ENCODE assay signal across 12 cellular contexts in the genomic region with DNA sequence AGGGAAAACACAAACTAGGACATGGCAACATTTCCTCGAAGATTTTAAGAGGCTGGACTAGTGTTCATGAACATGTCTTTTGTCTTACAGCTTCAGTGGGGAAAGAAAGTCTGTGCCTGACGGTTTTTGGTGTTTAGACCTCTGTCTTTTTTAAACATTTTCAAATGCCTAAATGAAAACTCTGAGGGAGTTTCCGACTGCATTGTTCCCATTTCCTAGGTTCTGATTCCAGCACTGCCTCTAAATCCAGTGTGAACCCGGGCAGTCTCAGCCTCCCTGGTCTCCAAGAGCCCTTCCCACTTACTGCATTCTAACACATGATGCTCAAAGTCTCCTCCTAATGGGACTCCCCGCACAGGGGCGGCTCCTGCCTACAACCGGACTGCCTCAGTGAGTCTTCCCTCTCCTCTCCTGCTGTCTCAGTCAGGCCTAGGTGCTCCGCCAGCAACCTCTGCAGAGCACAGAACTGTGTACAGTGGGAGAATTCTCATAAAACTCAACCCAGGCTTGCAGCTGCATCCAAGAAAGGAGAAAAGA. TPM values are rescaled to one million over a fixed set of nuclear protein-coding genes. Genes with fewer than 3 reads are reported as not detected.
DNase-seq lines count a peak whose midpoint lies in the region; ATAC-seq, FAIRE-seq and TF ChIP-seq lines count a peak whose summit lies in the region.
"Had no signal": no experiment of that assay in that cellular context is flagged by ENCODE, and none has a peak within 500 bp of the region (broad histone marks: within the 10 kb centered on the region; RNA-seq: fewer than 3 reads in every experiment).

No MANE protein-coding gene starts in this region.

- DNase-seq in CD4-positive, alpha-beta memory T cell = no peak
- DNase-seq in activated CD4-positive, alpha-beta memory T cell treated with anti-CD3 and anti-CD28 coated beads, Interleukin-2, amount 10 ng/mL, durations not matched to agents 7 days and 5 days = no peak
- DNase-seq in GM12891 (ENCODE audit: insufficient read length, low spot score) (no peak), GM19238 (ENCODE audit: insufficient read length, low spot score) (no peak)
- DNase-seq: NCI-H774 had no signal

- no peaks in the 10 kb centered on the region for H3K27me3 ChIP-seq in CD4-positive, alpha-beta memory T cell (ENCODE audit: insufficient read depth, low read length)
- no peaks in the 10 kb centered on the region for H3K27me3 ChIP-seq in gastroesophageal sphincter
- no peaks in the 10 kb centered on the region for H3K27me3 ChIP-seq in rectal smooth muscle tissue (ENCODE audit: control insufficient read depth, insufficient read depth, low read length)

- no peaks in the 10 kb centered on the region for H3K9me3 ChIP-seq in CD4-positive, alpha-beta memory T cell (ENCODE audit: control insufficient read depth in 1 of 2, low read length in 2 of 2)
- H3K9me3 ChIP-seq in gastroesophageal sphincter = no peaks in the 10 kb centered on the region

- peaks cover 15 to 21% of the 10 kb centered on the region in 2 donors for H3K36me3 Mint-ChIP-seq in CD4-positive, alpha-beta memory T cell
- H3K36me3 Mint-ChIP-seq in activated CD4-positive, alpha-beta memory T cell treated with anti-CD3 and anti-CD28 coated beads, Interleukin-2, amount 10 ng/mL, durations not matched to agents 7 days and 5 days (ENCODE audit: low read depth) = peaks cover 58% of the 10 kb centered on the region

- FAIRE-seq in GM12891 (lab: Jason Lieb, UNC) = no peak
- FAIRE-seq: TTC549 had no signal

- peaks cover 100% of the 10 kb centered on the region for H3K4me1 ChIP-seq in CD4-positive, alpha-beta memory T cell (ENCODE audit: insufficient read depth, low read length)
- H3K4me1 ChIP-seq in gastroesophageal sphincter = peaks cover 0 to 89% (median 46%) of the 10 kb centered on the region in 3 donors
- peaks cover 19% of the 10 kb centered on the region for H3K4me1 ChIP-seq in rectal smooth muscle tissue (ENCODE audit: control insufficient read depth, insufficient read depth, low read length)

- peaks cover 82 to 100% (median 94%) of the 10 kb centered on the region in 4 donors for H3K4me1 Mint-ChIP-seq in CD4-positive, alpha-beta memory T cell
- peaks cover 96% of the 10 kb centered on the region for H3K4me1 Mint-ChIP-seq in activated CD4-positive, alpha-beta memory T cell treated with anti-CD3 and anti-CD28 coated beads, Interleukin-2, amount 10 ng/mL, durations not matched to agents 7 days and 5 days

- H3K27ac Mint-ChIP-seq in CD4-positive, alpha-beta memory T cell = peak overlapping the region; percentile 86 to 98 (median 94)
- H3K27ac Mint-ChIP-seq in activated CD4-positive, alpha-beta memory T cell treated with anti-CD3 and anti-CD28 coated beads, Interleukin-2, amount 10 ng/mL, durations not matched to agents 7 days and 5 days = peak overlapping the region; percentile 91
- H3K27ac Mint-ChIP-seq: memory B cell had no signal

- peak overlapping the region in 7 of 8 donors; percentile 4 to 86 (median 74) for H3K4me3 Mint-ChIP-seq in CD4-positive, alpha-beta memory T cell
- H3K4me3 Mint-ChIP-seq in activated CD4-positive, alpha-beta memory T cell treated with anti-CD3 and anti-CD28 coated beads, Interleukin-2, amount 10 ng/mL, durations not matched to agents 7 days and 5 days = no peak overlapping the region
- H3K4me3 Mint-ChIP-seq: memory B cell had no signal

- ATAC-seq in gastroesophageal sphincter = peak; percentile 22
- ATAC-seq in GM19467 (IDR thresholded peaks at IDR 0.05; ENCODE audit: unreplicated experiment) = no peak
- ATAC-seq in GM21447 (IDR thresholded peaks at IDR 0.05; ENCODE audit: unreplicated experiment) = no peak

- POLR2A ChIA-PET in CD4-positive, alpha-beta memory T cell (lab: Charles Lee; ENCODE audit: partially characterized antibody) = interaction anchor here (0.9 to 32.5 kb wide), 9 partner anchors 7 to 101 kb away, joined by 3 to 984 read pairs (median 17); partner anchors contain the start of genes IDH3A and TBC1D2B
- POLR2A ChIA-PET in activated CD4-positive, alpha-beta memory T cell treated with anti-CD3 and anti-CD28 coated beads, Interleukin-2, amount 10 ng/mL, durations not matched to agents 7 days and 5 days (lab: Charles Lee) = interaction anchor here (0.7 to 11.8 kb wide), 6 partner anchors 8 to 55 kb away, joined by 3 to 157 read pairs (median 26); partner anchors contain the start of gene TBC1D2B

- no peak for TF ChIP-seq EP300 in gastroesophageal sphincter (IDR thresholded peaks at IDR 0.05)

- WGBS in gastroesophageal sphincter (ENCODE audit: low coverage in 1 of 2), 2 donors = 32 to 43% methylated on average over 3 to 7 of the region's 8 CpGs

- no peaks in the 10 kb centered on the region for H3K9me3 Mint-ChIP-seq in CD4-positive, alpha-beta memory T cell
- no peaks in the 10 kb centered on the region for H3K9me3 Mint-ChIP-seq in activated CD4-positive, alpha-beta memory T cell treated with anti-CD3 and anti-CD28 coated beads, Interleukin-2, amount 10 ng/mL, durations not matched to agents 7 days and 5 days
- H3K9me3 Mint-ChIP-seq: memory B cell had no signal

- H3K27ac ChIP-seq in CD4-positive, alpha-beta memory T cell (ENCODE audit: low read depth, low read length) = peak overlapping the region; percentile 68
- peak overlapping the region in 3 of 4 donors; percentile 48 to 65 (median 54) for H3K27ac ChIP-seq in gastroesophageal sphincter
- peak overlapping the region; percentile 11 for H3K27ac ChIP-seq in rectal smooth muscle tissue (ENCODE audit: low read depth, low read length)

- peaks cover 2% of the 10 kb centered on the region for H3K36me3 ChIP-seq in CD4-positive, alpha-beta memory T cell (ENCODE audit: insufficient read depth, low read length)
- H3K36me3 ChIP-seq in gastroesophageal sphincter = peaks cover 0 to 28% of the 10 kb centered on the region in 2 donors
- peaks cover 7% of the 10 kb centered on the region for H3K36me3 ChIP-seq in rectal smooth muscle tissue (ENCODE audit: control insufficient read depth, insufficient read depth, low read length)

- no peak overlapping the region for H3K4me3 ChIP-seq in CD4-positive, alpha-beta memory T cell (ENCODE audit: low read length in 2 of 2)
- H3K4me3 ChIP-seq in gastroesophageal sphincter = no peak overlapping the region
- H3K4me3 ChIP-seq in rectal smooth muscle tissue (ENCODE audit: low read length) = no peak overlapping the region

- no peaks in the 10 kb centered on the region for H3K27me3 Mint-ChIP-seq in CD4-positive, alpha-beta memory T cell
- no peaks in the 10 kb centered on the region for H3K27me3 Mint-ChIP-seq in activated CD4-positive, alpha-beta memory T cell treated with anti-CD3 and anti-CD28 coated beads, Interleukin-2, amount 10 ng/mL, durations not matched to agents 7 days and 5 days
- H3K27me3 Mint-ChIP-seq: memory B cell had no signal

- peak in 1 of 4 experiments; percentile 12 for TF ChIP-seq CTCF in gastroesophageal sphincter (IDR thresholded peaks at IDR 0.05)

- TF ChIP-seq POLR2A in gastroesophageal sphincter (IDR thresholded peaks at IDR 0.05) = no peak
- no peak for TF ChIP-seq POLR2A in GM12891 (IDR thresholded peaks at IDR 0.05; ENCODE audit: low read depth, low read length)

- CTCF ChIA-PET in CD4-positive, alpha-beta memory T cell (lab: Charles Lee; ENCODE audit: partially characterized antibody) = interaction anchor here (1.2 to 7.6 kb wide), 5 partner anchors 9 to 25 kb away, joined by 3 to 78 read pairs (median 7); no protein-coding TSS in a partner anchor
- CTCF ChIA-PET in activated CD4-positive, alpha-beta memory T cell treated with anti-CD3 and anti-CD28 coated beads, Interleukin-2, amount 10 ng/mL, durations not matched to agents 7 days and 5 days (lab: Charles Lee) = interaction anchor here (1.5 to 13.7 kb wide), 7 partner anchors 11 to 60 kb away, joined by 4 to 125 read pairs (median 13); partner anchors contain the start of gene TBC1D2B

- intact Hi-C loops in CD4-positive, alpha-beta memory T cell (cut with micrococcal nuclease) = loop anchor here (1.0 kb wide), 1 partner anchor 14 kb away; no protein-coding TSS in a partner anchor

- H3K9ac ChIP-seq in rectal smooth muscle tissue (ENCODE audit: low read length) = no peak overlapping the region

TF ChIP-seq in GM12891, 5 proteins besides CTCF, POLR2A, EP300 and RAD21:
- TF ChIP-seq TAF1 (IDR thresholded peaks at IDR 0.05; ENCODE audit: low read depth, low read length) = no peak
- TF ChIP-seq POLR2AphosphoS5 (IDR thresholded peaks at IDR 0.05; ENCODE audit: low read depth, low read length) = no peak
- TF ChIP-seq POU2F2 (IDR thresholded peaks at IDR 0.05; ENCODE audit: low read depth, low read length) = no peak
- TF ChIP-seq PAX5 (IDR thresholded peaks at IDR 0.05; ENCODE audit: insufficient read depth, low read length, severe bottlenecking) = no peak
- no peak for TF ChIP-seq SPI1 (IDR thresholded peaks at IDR 0.05; ENCODE audit: low read depth, low read length)
TF ChIP-seq in GM12891: peak in this region for 0.

RNA-seq across cellular contexts. Expression of gene TBC1D2B, which starts 29.0 kb away (rescaled TPM):
- total RNA-seq in CD4-positive, alpha-beta memory T cell = 100 to 1,000 TPM in 1 of 2 experiments, 10 to 100 TPM in 1; 98.1 to 114 TPM
- 10 to 100 TPM in 1 of 2 donors, 1 to 10 TPM in 1; 5.6 to 35.4 TPM for polyA plus RNA-seq in CD4-positive, alpha-beta memory T cell
- 100 to 1,000 TPM in 1 of 2 experiments, 10 to 100 TPM in 1; 97.1 to 101 TPM for total RNA-seq in activated CD4-positive, alpha-beta memory T cell treated with anti-CD3 and anti-CD28 coated beads, Interleukin-2, amount 10 ng/mL, durations not matched to agents 7 days and 5 days
- total RNA-seq in gastroesophageal sphincter = 10 to 100 TPM; 36.9 to 51.7 (median 46.5) TPM
- polyA plus RNA-seq in GM12891 (2012; ENCODE audit: low read depth, missing spikeins) = 19.7 TPM

RNA-seq across cellular contexts. Expression of gene SH2D7, which starts 43.9 kb away (rescaled TPM):
- not detected for total RNA-seq in CD4-positive, alpha-beta memory T cell
- polyA plus RNA-seq in CD4-positive, alpha-beta memory T cell = not detected
- not detected for total RNA-seq in activated CD4-positive, alpha-beta memory T cell treated with anti-CD3 and anti-CD28 coated beads, Interleukin-2, amount 10 ng/mL, durations not matched to agents 7 days and 5 days
- not detected for total RNA-seq in gastroesophageal sphincter
- polyA plus RNA-seq in GM12891 (2012; ENCODE audit: low read depth, missing spikeins) = not detected
- total RNA-seq: M059J had no signal

Comparison
In these comparisons a context has a peak if more than half of its experiments do, and no peak if none do; other contexts are left out.
1. H3K27ac ChIP-seq: peak in every context shown above with its lines; median percentile 68 in CD4-positive, alpha-beta memory T cell; 54 in gastroesophageal sphincter; 11 in rectal smooth muscle tissue.